ENCODE assay signal across 8 cellular contexts in the genomic region with DNA sequence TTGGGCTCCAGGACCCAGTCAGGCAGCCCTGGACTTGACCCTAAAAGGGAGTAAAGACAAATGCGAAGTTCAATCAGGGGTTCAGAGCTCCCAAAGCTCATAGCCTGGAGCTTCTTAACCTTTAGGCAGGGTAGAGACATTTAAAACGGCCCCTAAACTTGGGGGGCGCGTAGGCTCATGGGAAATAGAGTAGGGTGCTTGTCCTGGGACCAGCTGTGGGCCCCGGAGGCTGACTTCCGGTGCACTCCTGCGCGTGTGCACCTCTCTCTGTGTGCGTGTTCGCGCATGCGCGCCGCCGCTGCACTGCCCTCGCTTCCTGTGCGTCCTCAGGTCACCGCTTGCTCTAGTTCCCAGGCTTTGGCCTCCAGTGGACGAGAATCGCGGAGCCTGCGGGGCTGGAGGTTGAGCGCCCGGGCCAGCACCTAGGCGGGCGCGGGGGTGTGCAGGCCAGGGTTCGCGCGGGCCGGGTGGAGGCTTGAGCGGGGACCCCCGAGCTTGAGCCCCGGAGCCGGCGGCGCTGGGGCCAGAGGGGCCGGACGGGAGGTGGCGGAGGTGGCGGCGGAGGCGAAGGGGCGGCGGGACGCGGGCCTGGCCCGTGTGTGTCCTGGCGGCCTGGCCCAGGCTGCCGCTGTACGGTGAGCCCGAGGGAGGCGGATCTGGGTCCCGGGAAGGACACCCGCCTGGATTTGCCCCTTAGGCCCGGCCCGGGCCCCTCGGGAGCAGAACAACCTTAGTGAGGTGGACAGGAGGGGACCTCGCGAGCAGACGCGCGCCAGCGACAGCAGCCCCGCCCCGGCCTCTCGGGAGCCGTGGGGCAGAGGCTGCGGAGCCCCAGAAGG. TPM values are rescaled to one million over a fixed set of nuclear protein-coding genes. Genes with fewer than 3 reads are reported as not detected.
DNase-seq lines count a peak whose midpoint lies in the region; ATAC-seq, FAIRE-seq and TF ChIP-seq lines count a peak whose summit lies in the region.

TSS of gene RBAK (plus strand) at position 303 of the 839 bp plus-strand sequence. CDS start 2,217 bp downstream, outside the sequence.

- peak in 1 of 12 donors; percentile 17 for TF ChIP-seq CTCF in heart left ventricle (IDR thresholded peaks at IDR 0.05)
- no peak for TF ChIP-seq CTCF in type B pancreatic cell (conservative IDR thresholded peaks at IDR 0.05)

- H3K4me3 Mint-ChIP-seq in type B pancreatic cell = peak within 1 kb of the TSS; percentile 94

- peaks cover 31% of the 10 kb centered on the region for H3K36me3 Mint-ChIP-seq in type B pancreatic cell

- peak; percentile 83; the same call in 1 of the 2 replicates for TF ChIP-seq POLR2A in GM12892 (IDR thresholded peaks at IDR 0.05; ENCODE audit: low read depth, low read length)
- TF ChIP-seq POLR2A in heart left ventricle (IDR thresholded peaks at IDR 0.05) = peak in 1 of 2 donors; percentile 62

- peak within 1 kb of the TSS; percentile 93 for H3K27ac Mint-ChIP-seq in type B pancreatic cell

- H3K27me3 ChIP-seq in adipocyte (replicated peaks; ENCODE audit: control insufficient read depth, insufficient read depth, low read length) (no peaks in the 10 kb centered on the region), heart left ventricle (no peaks in the 10 kb centered on the region)

- ATAC-seq in HG02798 (IDR thresholded peaks at IDR 0.05; ENCODE audit: poor library complexity, unreplicated experiment) (peak; percentile 100), heart left ventricle (peak; percentile 100)

- peak; percentile 33 for FAIRE-seq in GM12892 (lab: Jason Lieb, UNC)

- peaks cover 2% of the 10 kb centered on the region for H3K27me3 Mint-ChIP-seq in type B pancreatic cell

- H3K36me3 ChIP-seq in adipocyte (ENCODE audit: control insufficient read depth, insufficient read depth, low read length, severe bottlenecking) = peaks cover 21% of the 10 kb centered on the region
- H3K36me3 ChIP-seq in heart left ventricle = peaks cover 3 to 28% (median 20%) of the 10 kb centered on the region in 9 donors

- H3K9me3 Mint-ChIP-seq in type B pancreatic cell = peaks cover 8% of the 10 kb centered on the region

- H3K4me1 ChIP-seq in adipocyte (ENCODE audit: control insufficient read depth, insufficient read depth, low read length) (peaks cover 3% of the 10 kb centered on the region), heart left ventricle (peaks cover 0 to 10% (median 5%) of the 10 kb centered on the region in 12 donors)

- peak within 1 kb of the TSS; percentile 90 for H3K4me3 ChIP-seq in adipocyte (ENCODE audit: low read length)
- peak within 1 kb of the TSS; percentile 63 to 97 (median 83) for H3K4me3 ChIP-seq in heart left ventricle

- WGBS in heart left ventricle, 4 donors = 1% methylated on average over 43 to 69 of the region's 69 CpGs

- peak within 1 kb of the TSS; percentile 94 for H3K9ac ChIP-seq in adipocyte (ENCODE audit: low read length)

- peak; percentile 84 for DNase-seq in GM12892 (ENCODE audit: insufficient read length)
- peak; percentile 41 for DNase-seq in NCI-H1436 treated with DMSO at 0.1 percent for 48 hours (lab: John Stamatoyannopoulos, UW)
- peak; percentile 79 for DNase-seq in T follicular helper cell (ENCODE audit: low read depth)
- DNase-seq in adipocyte (ENCODE audit: low read depth) = peak; percentile 97
- peak; percentile 94 to 98 (median 97) for DNase-seq in heart left ventricle
- peak; percentile 96 for DNase-seq in pons (ENCODE audit: low spot score)
- peak; percentile 93 for DNase-seq in type B pancreatic cell (ENCODE audit: extremely low spot score, unreplicated experiment)

- peak within 1 kb of the TSS; percentile 70 to 93 (median 86) for H3K27ac ChIP-seq in heart left ventricle

- intact Hi-C loops in heart left ventricle (cut with DNase I) = loop anchor here in 1 of 10 donors (5.0 kb wide), 1 partner anchor 73 kb away; no protein-coding TSS in a partner anchor

- H3K4me1 Mint-ChIP-seq in type B pancreatic cell (ENCODE audit: unreplicated experiment) = peaks cover 5% of the 10 kb centered on the region

- H3K9me3 ChIP-seq in adipocyte (ENCODE audit: control insufficient read depth, low read length) = peaks cover 3% of the 10 kb centered on the region
- peaks cover 0 to 10% (median 0%) of the 10 kb centered on the region in 12 donors for H3K9me3 ChIP-seq in heart left ventricle

RNA-seq across cellular contexts. Expression of gene RBAK, which starts in this region (rescaled TPM):
- 6.4 TPM for polyA plus RNA-seq in GM12892 (2012; ENCODE audit: missing spikeins)
- total RNA-seq in heart left ventricle = 10 to 100 TPM in 2 of 9 donors, 1 to 10 TPM in 7; 4.6 to 10.6 (median 8.4) TPM
- polyA plus RNA-seq in heart left ventricle = 1 to 10 TPM; 4.2 to 5.3 TPM
- total RNA-seq in type B pancreatic cell (ENCODE audit: low replicate concordance) = 15.5 and 15.9 TPM in 2 replicates

Comparison
In these comparisons a context has a peak if more than half of its experiments do, and no peak if none do; other contexts are left out.
1. Peak in every context shown above with its lines: DNase-seq, ATAC-seq, H3K4me3 ChIP-seq and H3K27ac ChIP-seq.
2. DNase-seq: peak in every context shown above with its lines; median percentile 97 in adipocyte; 97 in heart left ventricle; 96 in pons; 93 in type B pancreatic cell; 84 in GM12892; 79 in T follicular helper cell; 41 in NCI-H1436 treated with DMSO at 0.1 percent for 48 hours.